Comparison of ENCODE assay signal across 9 cellular contexts in the genomic region with DNA sequence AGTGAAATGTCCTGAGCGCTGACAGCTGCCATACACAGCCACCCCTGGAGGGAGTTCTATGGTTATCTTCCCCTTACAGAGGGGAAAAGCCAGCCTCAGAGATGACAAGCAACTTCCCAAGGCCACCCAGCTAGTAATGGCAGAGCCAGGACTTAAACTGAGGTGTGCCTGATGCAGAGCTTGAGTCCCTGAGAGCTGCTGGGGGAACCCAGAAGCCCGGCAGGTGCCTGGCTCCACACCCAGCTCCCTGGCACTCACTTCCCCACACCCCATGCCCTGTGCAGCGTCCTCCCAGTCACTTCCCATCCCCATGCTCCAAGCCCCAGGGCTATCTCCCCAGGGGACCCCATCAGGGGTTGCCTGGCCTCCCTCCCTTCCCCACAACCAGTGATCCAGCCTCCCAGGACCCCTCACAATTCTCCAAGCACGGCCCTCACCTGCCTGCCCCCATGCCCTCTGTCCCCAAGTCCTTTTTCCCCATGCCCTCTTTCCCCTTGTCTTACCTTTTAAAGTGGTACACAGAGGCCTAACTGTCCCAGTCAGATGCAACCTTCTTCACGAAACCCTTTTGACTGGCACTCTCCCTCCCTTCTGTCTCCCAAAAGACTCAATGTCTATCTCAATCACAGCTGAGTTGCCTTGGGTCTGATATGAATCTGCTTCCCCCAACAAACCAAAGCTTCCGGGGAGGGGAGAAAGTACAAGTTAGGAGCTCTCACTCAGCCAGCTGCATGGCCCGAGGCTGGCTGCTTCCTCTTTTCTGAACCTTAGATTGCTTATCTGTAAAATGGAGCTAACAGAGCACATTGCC. TPM values are rescaled to one million over a fixed set of nuclear protein-coding genes. Genes with fewer than 3 reads are reported as not detected.
DNase-seq lines count a peak whose midpoint lies in the region; ATAC-seq lines count a peak whose summit lies in the region.
"Had no signal": no experiment of that assay in that cellular context is flagged by ENCODE, and none has a peak within 500 bp of the region (broad histone marks: within the 10 kb centered on the region; RNA-seq: fewer than 3 reads in every experiment).

No MANE protein-coding gene starts in this region.

- H3K27me3 ChIP-seq in MG63: no peaks in the 10 kb centered on the region
- H3K27me3 ChIP-seq: ovary had no signal

- peaks cover 2% of the 10 kb centered on the region for H3K36me3 Mint-ChIP-seq in activated naive CD8-positive, alpha-beta T cell treated with anti-CD3 and anti-CD28 coated beads, Interleukin-2, amount 10 ng/mL, durations not matched to agents 7 days and 5 days

- peak; percentile 81 for ATAC-seq in GM18520 (IDR thresholded peaks at IDR 0.05; ENCODE audit: unreplicated experiment)
- ATAC-seq in HG02642 (IDR thresholded peaks at IDR 0.05; ENCODE audit: poor library complexity, unreplicated experiment): peak; percentile 85
- ATAC-seq in activated naive CD8-positive, alpha-beta T cell treated with anti-CD3 and anti-CD28 coated beads, Interleukin-2, amount 10 ng/mL, durations not matched to agents 7 days and 5 days (ENCODE audit: low read depth): peak; percentile 95
- ATAC-seq in stimulated activated naive CD8-positive, alpha-beta T cell treated with anti-CD3 and anti-CD28 coated beads, Interleukin-15, amount 100 ng/mL, for 72 hours: peak; percentile 85

- no peak overlapping the region for H3K4me3 ChIP-seq in MG63
- H3K4me3 ChIP-seq: ovary had no signal

- peak overlapping the region; percentile 95 for H3K27ac Mint-ChIP-seq in activated naive CD8-positive, alpha-beta T cell treated with anti-CD3 and anti-CD28 coated beads, Interleukin-2, amount 10 ng/mL, durations not matched to agents 7 days and 5 days
- H3K27ac Mint-ChIP-seq in stimulated activated naive CD8-positive, alpha-beta T cell treated with anti-CD3 and anti-CD28 coated beads, Interleukin-15, amount 100 ng/mL, for 72 hours: peak overlapping the region; percentile 81 to 97

- no peaks in the 10 kb centered on the region for H3K9me3 ChIP-seq in MG63
- H3K9me3 ChIP-seq: ovary had no signal

- DNase-seq in NOMO-1 treated with dmso at 0.1 percent for 144 hours (lab: John Stamatoyannopoulos, UW; ENCODE audit: unreplicated experiment) (peak; percentile 11), NCI-H2196 treated with DMSO at 0.1 percent for 48 hours (lab: John Stamatoyannopoulos, UW; ENCODE audit: unreplicated experiment) (no peak), ACHN (no peak), MG63 (no peak)
- peak; percentile 47 for DNase-seq in activated naive CD8-positive, alpha-beta T cell treated with anti-CD3 and anti-CD28 coated beads, Interleukin-2, amount 10 ng/mL, durations not matched to agents 7 days and 5 days
- peak; percentile 11 to 43 for DNase-seq in stimulated activated naive CD8-positive, alpha-beta T cell treated with anti-CD3 and anti-CD28 coated beads, Interleukin-15, amount 100 ng/mL, for 72 hours

- POLR2A ChIA-PET in activated naive CD8-positive, alpha-beta T cell treated with anti-CD3 and anti-CD28 coated beads, Interleukin-2, amount 10 ng/mL, durations not matched to agents 7 days and 5 days (lab: Charles Lee): interaction anchor here (0.8 to 4.0 kb wide), 9 partner anchors 22 to 685 kb away, joined by 3 to 76 read pairs (median 4); a partner anchor contains a TSS

- H3K27me3 Mint-ChIP-seq in activated naive CD8-positive, alpha-beta T cell treated with anti-CD3 and anti-CD28 coated beads, Interleukin-2, amount 10 ng/mL, durations not matched to agents 7 days and 5 days: no peaks in the 10 kb centered on the region
- H3K27me3 Mint-ChIP-seq in stimulated activated naive CD8-positive, alpha-beta T cell treated with anti-CD3 and anti-CD28 coated beads, Interleukin-15, amount 100 ng/mL, for 72 hours: no peaks in the 10 kb centered on the region

- no peaks in the 10 kb centered on the region for H3K9me3 Mint-ChIP-seq in activated naive CD8-positive, alpha-beta T cell treated with anti-CD3 and anti-CD28 coated beads, Interleukin-2, amount 10 ng/mL, durations not matched to agents 7 days and 5 days
- no peaks in the 10 kb centered on the region for H3K9me3 Mint-ChIP-seq in stimulated activated naive CD8-positive, alpha-beta T cell treated with anti-CD3 and anti-CD28 coated beads, Interleukin-15, amount 100 ng/mL, for 72 hours

- H3K36me3 ChIP-seq in MG63: no peaks in the 10 kb centered on the region
- H3K36me3 ChIP-seq: ovary had no signal

- peak overlapping the region; percentile 97 for H3K4me3 Mint-ChIP-seq in activated naive CD8-positive, alpha-beta T cell treated with anti-CD3 and anti-CD28 coated beads, Interleukin-2, amount 10 ng/mL, durations not matched to agents 7 days and 5 days
- H3K4me3 Mint-ChIP-seq in stimulated activated naive CD8-positive, alpha-beta T cell treated with anti-CD3 and anti-CD28 coated beads, Interleukin-15, amount 100 ng/mL, for 72 hours: peak overlapping the region; percentile 63 to 76

- H3K4me1 Mint-ChIP-seq in activated naive CD8-positive, alpha-beta T cell treated with anti-CD3 and anti-CD28 coated beads, Interleukin-2, amount 10 ng/mL, durations not matched to agents 7 days and 5 days: peaks cover 22% of the 10 kb centered on the region
- peaks cover 34% of the 10 kb centered on the region for H3K4me1 Mint-ChIP-seq in stimulated activated naive CD8-positive, alpha-beta T cell treated with anti-CD3 and anti-CD28 coated beads, Interleukin-15, amount 100 ng/mL, for 72 hours

- in situ Hi-C loops in ACHN (cut with HindIII; ENCODE audit: low pct_ligation_motif_present, low pct_unique_long_range_greater_than_20kb, low sequenced_read_pairs): no loop called here

RNA-seq across cellular contexts. Expression of a gene that starts 39.8 kb away (rescaled TPM):
- total RNA-seq in activated naive CD8-positive, alpha-beta T cell treated with anti-CD3 and anti-CD28 coated beads, Interleukin-2, amount 10 ng/mL, durations not matched to agents 7 days and 5 days: 10 to 100 TPM; 45.0 to 54.3 TPM
- 12.4 and 16.1 TPM in 2 replicates for total RNA-seq in MG63 (2014; rRNA removed; shearing (Covaris generic); ENCODE audit: low replicate concordance)

Comparison
In these comparisons a context has a peak if more than half of its experiments do, and no peak if none do; other contexts are left out.
1. DNase-seq: peak in NOMO-1 treated with dmso at 0.1 percent for 144 hours (single experiment), activated naive CD8-positive, alpha-beta T cell treated with anti-CD3 and anti-CD28 coated beads, Interleukin-2, amount 10 ng/mL, durations not matched to agents 7 days and 5 days (single experiment) and stimulated activated naive CD8-positive, alpha-beta T cell treated with anti-CD3 and anti-CD28 coated beads, Interleukin-15, amount 100 ng/mL, for 72 hours (2 of 2); none in NCI-H2196 treated with DMSO at 0.1 percent for 48 hours (single experiment), ACHN (single experiment) and MG63 (single experiment).
2. Peak in every context shown above with its lines, with median percentiles within 50 percentile points of each other: ATAC-seq.